Comparison of ENCODE assay signal across 1 cellular context in genomic region chr11:74371269-74372039, GRCh38.
TF ChIP-seq lines count a peak whose summit lies in the region.

No MANE protein-coding gene starts in this region.

TF ChIP-seq in SK-N-SH treated with all-trans-retinoic acid at 6 μM for 48 hours, 23 proteins besides CTCF, POLR2A, EP300 and RAD21:
- no peak for TF ChIP-seq PATZ1 (CRISPR knock-in tag; IDR thresholded peaks at IDR 0.05; ENCODE audit: borderline replicate concordance)
- TF ChIP-seq TSHZ2 (CRISPR knock-in tag; IDR thresholded peaks at IDR 0.05): no peak
- no peak for TF ChIP-seq OSR1 (CRISPR knock-in tag; IDR thresholded peaks at IDR 0.05)
